20 cellular contexts compared by ENCODE assay signal in the genomic region with DNA sequence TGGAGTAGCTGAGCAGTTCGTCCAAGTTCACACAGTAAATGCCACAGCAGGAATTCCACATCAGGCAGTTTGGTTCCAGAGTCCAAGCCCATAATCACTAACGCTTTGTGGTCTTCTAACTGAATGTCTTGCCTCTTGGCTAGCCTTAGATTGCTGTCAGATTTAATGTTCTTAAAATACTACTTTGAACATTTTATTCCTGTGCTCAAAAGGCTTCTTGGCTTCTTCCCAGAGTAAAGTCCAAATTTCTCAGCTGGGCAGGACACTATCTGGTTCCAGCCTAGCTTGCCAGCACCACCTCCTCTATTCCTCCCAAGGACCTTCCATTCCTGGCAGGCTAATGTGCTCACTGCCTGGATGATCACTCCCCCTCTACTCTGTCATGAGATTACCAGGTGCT.
DNase-seq lines count a peak whose midpoint lies in the region; ATAC-seq and TF ChIP-seq lines count a peak whose summit lies in the region.
"Had no signal": no experiment of that assay in that cellular context is flagged by ENCODE, and none has a peak within 500 bp of the region (broad histone marks: within the 10 kb centered on the region; RNA-seq: fewer than 3 reads in every experiment).

No MANE protein-coding gene starts in this region.

- BruUV-seq in MCF 10A (replicated peaks; lab: Mats Ljungman, UMichigan) = no TSS peak
- no TSS peak for BruUV-seq in mammary epithelial cell (replicated peaks; lab: Mats Ljungman, UMichigan)

- in situ Hi-C loops in mammary epithelial cell (cut with MboI; ENCODE audit: low sequenced_read_pairs in 2 of 2) = no loop called here

- no peaks in the 10 kb centered on the region for H3K36me3 Mint-ChIP-seq in MCF 10A (ENCODE audit: insufficient read depth, unreplicated experiment)
- H3K36me3 Mint-ChIP-seq: CD4-positive, CD25-positive, alpha-beta regulatory T cell had no signal

- H3K4me3 ChIP-seq in mammary epithelial cell (replicated peaks in 1 of 3; ENCODE audit: insufficient read depth in 1 of 3, low read depth in 2 of 3, low read length in 3 of 3) (no peak overlapping the region), heart right ventricle (no peak overlapping the region), uterus (no peak overlapping the region)

- POLR2A ChIA-PET in MCF 10A (lab: Yijun Ruan, JAX) = interaction anchor here (1.1 to 1.2 kb wide), 2 partner anchors 22 to 37 kb away, joined by 3 read pairs; no protein-coding TSS in a partner anchor

- TF ChIP-seq CTCF in MCF 10A (IDR thresholded peaks at IDR 0.05; ENCODE audit: unreplicated experiment) (no peak), mammary epithelial cell (conservative IDR thresholded peaks at IDR 0.05 in 1 of 2, IDR thresholded peaks at IDR 0.05 in 1 of 2; ENCODE audit: extremely low read depth in 1 of 2, insufficient read depth in 1 of 2, low read depth in 1 of 2, low read length in 2 of 2) (no peak), heart right ventricle (IDR thresholded peaks at IDR 0.05) (no peak), uterus (IDR thresholded peaks at IDR 0.05) (no peak)

- intact Hi-C loops in MCF 10A (cut with micrococcal nuclease) (no loop called here), mammary epithelial cell (cut with micrococcal nuclease) (no loop called here), heart right ventricle (cut with DNase I) (loop anchor here in 1 of 10 donors (10.0 kb wide), 1 partner anchor 57 kb away; no protein-coding TSS in a partner anchor), uterus (cut with DNase I; ENCODE audit: low total_unique reads) (no loop called here)

- H3K27me3 ChIP-seq in mammary epithelial cell (ENCODE audit: insufficient read depth, low read length) (no peaks in the 10 kb centered on the region), heart right ventricle (no peaks in the 10 kb centered on the region), uterus (no peaks in the 10 kb centered on the region)
- H3K27me3 ChIP-seq: brain microvascular endothelial cell had no signal

- peak overlapping the region; percentile 75 for H3K27ac Mint-ChIP-seq in MCF 10A (ENCODE audit: low read depth, unreplicated experiment)
- H3K27ac Mint-ChIP-seq: activated naive CD4-positive, alpha-beta T cell treated with anti-CD3 and anti-CD28 coated beads, Interleukin-2, amount 50 U/mL, for 72 hours; activated T-cell treated with anti-CD3 and anti-CD28 coated beads, Interleukin-2, amount 50 U/mL, for 24 hours; CD4-positive, CD25-positive, alpha-beta regulatory T cell had no signal

- peak; percentile 42 to 94 (median 77) for ATAC-seq in heart right ventricle
- ATAC-seq: activated naive CD4-positive, alpha-beta T cell treated with anti-CD3 and anti-CD28 coated beads, Interleukin-2, amount 50 U/mL, for 72 hours; HCT116 had no signal

- WGBS in mammary epithelial cell (ENCODE audit: low coverage, missing lambda C conversion rate) = 0% methylated on average over 2 of the region's 2 CpGs
- WGBS in heart right ventricle, 2 donors = 35 to 48% methylated on average over 2 of the region's 2 CpGs

- H3K27ac ChIP-seq in mammary epithelial cell (ENCODE audit: insufficient read depth, low read depth, low read length) (no peak overlapping the region), heart right ventricle (peak overlapping the region in 1 of 10 donors; percentile 35), uterus (peak overlapping the region; percentile 26 to 42)
- H3K27ac ChIP-seq: brain microvascular endothelial cell had no signal

- H3K4me3 Mint-ChIP-seq in MCF 10A (ENCODE audit: unreplicated experiment) = peak overlapping the region; percentile 1
- H3K4me3 Mint-ChIP-seq: activated T-cell treated with anti-CD3 and anti-CD28 coated beads, Interleukin-2, amount 50 U/mL, for 24 hours; CD4-positive, CD25-positive, alpha-beta regulatory T cell had no signal

- dilution Hi-C loops in mammary epithelial cell (cut with HindIII; ENCODE audit: low sequenced_read_pairs) = no loop called here

- CTCF ChIA-PET in MCF 10A (lab: Yijun Ruan, JAX) = no interaction called here
- CTCF ChIA-PET in mammary epithelial cell (lab: Charles Lee; ENCODE audit: low non-redundant PET) = no interaction called here

- H3K4me1 ChIP-seq in mammary epithelial cell (ENCODE audit: insufficient read depth, low read length) (no peaks in the 10 kb centered on the region), heart right ventricle (peaks cover 0 to 17% (median 9%) of the 10 kb centered on the region in 9 donors), uterus (no peaks in the 10 kb centered on the region)

- H3K36me3 ChIP-seq in mammary epithelial cell (ENCODE audit: insufficient read depth, low read length) = no peaks in the 10 kb centered on the region
- H3K36me3 ChIP-seq in heart right ventricle = no peaks in the 10 kb centered on the region
- no peaks in the 10 kb centered on the region for H3K36me3 ChIP-seq in uterus
- H3K36me3 ChIP-seq: brain microvascular endothelial cell had no signal

- H4K20me1 ChIP-seq in mammary epithelial cell (ENCODE audit: insufficient read depth, low read length) = no peaks in the 10 kb centered on the region

- H2AFZ ChIP-seq in mammary epithelial cell (ENCODE audit: low read depth, low read length) = no peak overlapping the region

- H3K79me2 ChIP-seq in mammary epithelial cell (ENCODE audit: insufficient read depth, low read length) = no peaks in the 10 kb centered on the region

- H3K9ac ChIP-seq in mammary epithelial cell (ENCODE audit: insufficient read depth, low read length) = no peak overlapping the region

- H3K9me3 Mint-ChIP-seq in MCF 10A (ENCODE audit: unreplicated experiment) = peaks cover 3% of the 10 kb centered on the region

- TF ChIP-seq POLR2A in uterus (IDR thresholded peaks at IDR 0.05) = no peak

- no peaks in the 10 kb centered on the region for H3K9me3 ChIP-seq in mammary epithelial cell (replicated peaks; ENCODE audit: insufficient read depth, low read length)
- peaks cover 0 to 3% (median 0%) of the 10 kb centered on the region in 11 donors for H3K9me3 ChIP-seq in heart right ventricle
- no peaks in the 10 kb centered on the region for H3K9me3 ChIP-seq in uterus

- H3K4me2 ChIP-seq in mammary epithelial cell (ENCODE audit: insufficient read depth, low read depth, low read length) = no peak overlapping the region

- DNase-seq in MCF 10A (ENCODE audit: unreplicated experiment) = no peak
- DNase-seq in mammary epithelial cell = no peak
- DNase-seq in heart right ventricle = no peak
- DNase-seq in occipital lobe (lab: John Stamatoyannopoulos, UW) = peak; percentile 59
- DNase-seq in uterus = peak; percentile 69 to 73
- no peak for DNase-seq in stimulated activated CD4-positive, alpha-beta T cell treated with anti-CD3 and anti-CD28 coated beads, Interleukin-4, amount 100 ng/mL, for 24 hours
- no peak for DNase-seq in LoVo (ENCODE audit: low spot score)
- no peak for DNase-seq in activated naive CD4-positive, alpha-beta T cell treated with anti-CD3 and anti-CD28 coated beads, Interleukin-2, amount 50 U/mL, for 16 hours
- DNase-seq: 8988T; activated CD4-positive, alpha-beta T cell treated with anti-CD3 and anti-CD28 coated beads, Interleukin-2, amount 50 U/mL, for 48 hours; activated T-cell treated with anti-CD3 and anti-CD28 coated beads, Interleukin-2, amount 50 U/mL, for 24 hours; brain microvascular endothelial cell; CD4-positive, CD25-positive, alpha-beta regulatory T cell; DMS53; kidney; NCI-H1417 treated with DMSO at 0.1 percent for 48 hours; NCI-H2171 treated with DMSO at 0.1 percent for 48 hours; NCI-H82 had no signal

- H3K27me3 Mint-ChIP-seq in MCF 10A (ENCODE audit: insufficient read depth, unreplicated experiment) = no peaks in the 10 kb centered on the region
- H3K27me3 Mint-ChIP-seq: activated T-cell treated with anti-CD3 and anti-CD28 coated beads, Interleukin-2, amount 50 U/mL, for 24 hours had no signal

- H3K4me1 Mint-ChIP-seq in MCF 10A (ENCODE audit: insufficient read depth, unreplicated experiment) = peaks cover 12% of the 10 kb centered on the region
- H3K4me1 Mint-ChIP-seq: CD4-positive, CD25-positive, alpha-beta regulatory T cell had no signal

Comparison
In these comparisons a context has a peak if more than half of its experiments do, and no peak if none do; other contexts are left out.
1. DNase-seq: peak in occipital lobe (single experiment) and uterus (2 of 2); none in MCF 10A (single experiment), mammary epithelial cell (single experiment), heart right ventricle (0 of 2), stimulated activated CD4-positive, alpha-beta T cell treated with anti-CD3 and anti-CD28 coated beads, Interleukin-4, amount 100 ng/mL, for 24 hours (single experiment), LoVo (single experiment) and activated naive CD4-positive, alpha-beta T cell treated with anti-CD3 and anti-CD28 coated beads, Interleukin-2, amount 50 U/mL, for 16 hours (single experiment).